In the genomic region with DNA sequence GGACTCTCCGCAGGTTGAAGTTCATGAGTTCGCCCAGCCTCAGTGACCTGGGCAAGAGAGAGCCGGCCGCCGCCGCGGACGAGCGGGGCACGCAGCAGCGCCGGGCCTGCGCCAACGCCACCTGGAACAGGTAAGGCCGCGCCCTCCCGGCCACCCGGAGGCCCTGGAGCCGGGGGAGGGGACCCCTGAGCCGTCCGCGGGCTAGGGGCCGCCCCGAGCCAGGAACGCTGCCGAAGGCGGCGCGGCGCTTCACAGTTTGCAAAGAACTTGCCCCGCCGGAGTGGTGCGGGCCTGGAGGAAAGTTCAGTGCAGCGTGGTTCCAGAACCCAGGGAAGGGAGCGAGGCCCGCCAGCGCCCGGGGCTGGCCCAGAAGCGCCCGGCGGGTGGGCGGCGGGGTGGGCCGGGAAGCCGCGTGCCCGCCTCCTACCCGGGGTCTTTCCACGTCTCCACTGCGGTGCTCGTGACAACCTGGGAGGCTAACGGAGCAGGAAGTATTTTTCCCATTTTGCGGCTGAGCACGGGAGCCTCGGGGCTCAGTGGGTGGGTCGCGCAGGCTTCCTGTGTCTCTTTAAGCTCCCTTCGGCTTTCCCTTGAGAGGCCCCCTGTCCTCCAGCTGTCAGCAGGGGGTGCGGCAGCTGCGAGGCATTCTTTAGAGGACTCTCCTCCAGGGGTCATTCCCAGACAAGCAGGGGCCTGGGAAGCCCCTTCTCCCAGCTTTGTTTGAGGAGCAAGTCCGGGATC, we compare ENCODE assay signal across 8 cellular contexts. TPM values are rescaled to one million over a fixed set of nuclear protein-coding genes. Genes with fewer than 3 reads are reported as not detected.
DNase-seq lines count a peak whose midpoint lies in the region; ATAC-seq and TF ChIP-seq lines count a peak whose summit lies in the region.

No MANE protein-coding gene starts in this region.

- H3K27ac ChIP-seq in CD8-positive, alpha-beta T cell (ENCODE audit: low read depth, low read length): peak overlapping the region; percentile 61

- H3K36me3 Mint-ChIP-seq in CD8-positive, alpha-beta T cell: peaks cover 12% of the 10 kb centered on the region

- no peaks in the 10 kb centered on the region for H3K27me3 Mint-ChIP-seq in CD8-positive, alpha-beta T cell (ENCODE audit: low read depth)

- peaks cover 48% of the 10 kb centered on the region for H3K4me1 Mint-ChIP-seq in CD8-positive, alpha-beta T cell (ENCODE audit: low read depth)

- in situ Hi-C loops in astrocyte of the spinal cord (cut with HindIII; ENCODE audit: low sequenced_read_pairs): no loop called here

- intact Hi-C loops in CD8-positive, alpha-beta T cell (cut with DNase I, micrococcal nuclease): loop anchor here (1.0 to 10.0 kb wide), 9 partner anchors 8 to 1515 kb away; a partner anchor contains a TSS
- intact Hi-C loops in left colon (cut with DNase I, micrococcal nuclease): no loop called here

- peak; percentile 10 for ATAC-seq in CD8-positive, alpha-beta T cell
- ATAC-seq in GM21576 (IDR thresholded peaks at IDR 0.05; ENCODE audit: unreplicated experiment) (peak; percentile 25), left colon (peak; percentile 26)
- ATAC-seq in stimulated activated naive CD8-positive, alpha-beta T cell treated with anti-CD3 and anti-CD28 coated beads, Interleukin-15, Interleukin-2, amounts not matched to agents 100 U/mL and 50 U/mL, for 24 hours: peak; percentile 13

- CTCF ChIA-PET in CD8-positive, alpha-beta T cell (lab: Charles Lee): interaction anchor here (1.0 to 1.8 kb wide), 3 partner anchors 9 to 33 kb away, joined by 3 to 7 read pairs (median 4); no protein-coding TSS in a partner anchor

- H3K27ac Mint-ChIP-seq in CD8-positive, alpha-beta T cell: peak overlapping the region; percentile 71

- H3K27me3 ChIP-seq in CD8-positive, alpha-beta T cell (ENCODE audit: insufficient read depth, low read length): no peaks in the 10 kb centered on the region

- POLR2A ChIA-PET in CD8-positive, alpha-beta T cell (lab: Charles Lee): interaction anchor here (2.1 kb wide), 1 partner anchor 27 kb away, joined by 4 read pairs; no protein-coding TSS in a partner anchor

- no peaks in the 10 kb centered on the region for H3K36me3 ChIP-seq in CD8-positive, alpha-beta T cell (ENCODE audit: insufficient read depth, low read length)

- no peak for TF ChIP-seq CTCF in CD8-positive, alpha-beta T cell (IDR thresholded peaks at IDR 0.05)
- TF ChIP-seq CTCF in NB4 (IDR thresholded peaks at IDR 0.05; ENCODE audit: low read depth, low read length) (no peak), astrocyte of the spinal cord (IDR thresholded peaks at IDR 0.05; ENCODE audit: low read depth, low read length) (no peak)

- peak overlapping the region; percentile 76 for H3K4me3 ChIP-seq in CD8-positive, alpha-beta T cell (ENCODE audit: low read depth, low read length)
- H3K4me3 ChIP-seq in NB4 (ENCODE audit: low read depth, low read length) (peak overlapping the region; percentile 34), astrocyte of the spinal cord (ENCODE audit: low read depth, low read length) (peak overlapping the region; percentile 35)

- H3K4me3 Mint-ChIP-seq in CD8-positive, alpha-beta T cell: peak overlapping the region; percentile 84

- TF ChIP-seq POLR2A in NB4 (IDR thresholded peaks at IDR 0.05; ENCODE audit: extremely low read depth, insufficient read length): no peak

- H3K9me3 Mint-ChIP-seq in CD8-positive, alpha-beta T cell: no peaks in the 10 kb centered on the region

- H3K9me3 ChIP-seq in CD8-positive, alpha-beta T cell (ENCODE audit: low read length): no peaks in the 10 kb centered on the region

- peak in 4 of 7 experiments; percentile 17 to 44 (median 30) for DNase-seq in CD8-positive, alpha-beta T cell
- peak; percentile 38 for DNase-seq in NB4 (ENCODE audit: low read depth)
- no peak for DNase-seq in astrocyte of the spinal cord (ENCODE audit: low read depth, low spot score)
- DNase-seq in left colon: peak in 1 of 2 donors; percentile 52
- peak; percentile 41 for DNase-seq in stimulated activated naive CD8-positive, alpha-beta T cell treated with anti-CD3 and anti-CD28 coated beads, Interleukin-15, Interleukin-2, amounts not matched to agents 100 U/mL and 50 U/mL, for 24 hours
- DNase-seq in NCI-H187 (lab: John Stamatoyannopoulos, UW): no peak
- no peak for DNase-seq in D341Med (ENCODE audit: low spot score)

- peaks cover 54% of the 10 kb centered on the region for H3K4me1 ChIP-seq in CD8-positive, alpha-beta T cell (ENCODE audit: insufficient read depth, low read length)

RNA-seq across cellular contexts. Expression of a gene that starts 0.6 kb away (rescaled TPM):
- 10 to 100 TPM; 47.6 to 49.3 TPM for total RNA-seq in CD8-positive, alpha-beta T cell
- total RNA-seq in left colon: 10 to 100 TPM; 27.8 to 32.5 TPM

RNA-seq across cellular contexts. Expression of a gene that starts 49.7 kb away (rescaled TPM):
- total RNA-seq in CD8-positive, alpha-beta T cell: 10 to 100 TPM; 14.4 to 15.4 TPM
- total RNA-seq in left colon: 10 to 100 TPM; 35.3 to 57.3 TPM

Comparison
In these comparisons a context has a peak if more than half of its experiments do, and no peak if none do; other contexts are left out.
1. DNase-seq: peak in CD8-positive, alpha-beta T cell (4 of 7), NB4 (single experiment) and stimulated activated naive CD8-positive, alpha-beta T cell treated with anti-CD3 and anti-CD28 coated beads, Interleukin-15, Interleukin-2, amounts not matched to agents 100 U/mL and 50 U/mL, for 24 hours (single experiment); none in astrocyte of the spinal cord (single experiment), NCI-H187 (0 of 2) and D341Med (single experiment).
2. intact Hi-C loops: an anchor here in CD8-positive, alpha-beta T cell (1.0 to 10.0 kb wide); none called in left colon.
3. Peak in every context shown above with its lines, with median percentiles within 50 percentile points of each other: ATAC-seq and H3K4me3 ChIP-seq.